ENCODE assay signal across 8 cellular contexts in the genomic region with DNA sequence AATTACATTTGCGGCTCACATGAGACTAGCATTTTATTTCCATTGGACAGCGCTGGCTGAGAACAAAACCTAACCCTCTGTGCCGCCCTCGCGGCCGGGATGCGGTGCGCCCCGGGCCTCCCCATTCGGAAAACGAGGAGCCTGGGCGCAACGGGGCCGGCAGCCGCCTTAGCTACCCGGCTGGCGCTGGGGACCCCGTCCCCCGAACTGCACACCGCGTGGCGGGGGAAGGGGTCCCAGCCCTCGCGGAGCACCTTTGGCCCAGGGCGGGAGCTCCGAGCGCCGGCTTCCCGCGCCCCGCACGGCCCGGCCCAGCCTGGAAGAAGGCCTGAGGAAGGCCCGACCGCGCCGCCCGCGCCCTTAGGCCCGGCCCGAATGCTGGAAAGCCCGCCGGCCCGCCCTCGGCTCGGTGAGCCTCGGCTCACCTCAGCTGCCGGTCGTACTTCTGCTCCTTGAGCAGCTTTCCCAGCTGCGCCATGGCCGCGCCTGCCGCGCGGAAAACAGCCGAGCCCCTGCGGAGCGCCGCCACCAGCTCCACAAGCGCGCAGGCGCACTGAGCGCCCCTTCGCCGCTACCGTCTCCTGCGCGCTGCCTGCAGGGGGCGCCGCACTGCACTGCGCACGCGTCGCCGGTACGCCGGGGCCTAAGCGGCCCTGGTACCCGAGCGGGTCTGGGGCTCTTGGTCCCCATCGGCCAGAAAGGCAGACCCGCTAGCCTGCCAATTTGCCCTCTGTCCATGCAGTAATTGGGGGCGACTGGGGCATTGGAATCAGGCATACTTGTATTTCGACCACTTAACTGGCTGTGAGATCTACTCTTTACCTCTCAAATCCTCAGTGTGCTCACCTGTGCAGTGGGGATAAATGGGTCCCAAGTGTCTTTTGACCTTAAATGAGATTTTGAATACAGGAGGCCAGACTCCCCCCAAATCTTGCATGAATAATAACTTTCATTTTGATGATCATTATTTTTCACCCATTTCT. TPM values are rescaled to one million over a fixed set of nuclear protein-coding genes. Genes with fewer than 3 reads are reported as not detected.
A peak's percentile ranks its signal among the peaks of the same experiment; 100 is the strongest.
DNase-seq lines count a peak whose midpoint lies in the region; ATAC-seq and TF ChIP-seq lines count a peak whose summit lies in the region.

A gene (minus strand): TSS at position 555 of the 983 bp plus-strand sequence. CDS start 77 bp downstream, at position 478.

- peaks cover 12 to 21% of the 10 kb centered on the region in 2 donors for H3K36me3 Mint-ChIP-seq in CD4-positive, alpha-beta memory T cell
- H3K36me3 Mint-ChIP-seq in activated CD8-positive, alpha-beta T cell treated with anti-CD3 and anti-CD28 coated beads for 36 hours (ENCODE audit: low read depth), result peaks cover 23% of the 10 kb centered on the region

- intact Hi-C loops in CD4-positive, alpha-beta memory T cell (cut with micrococcal nuclease), result loop anchor here (1.0 to 2.0 kb wide), 2 partner anchors 42 to 226 kb away; a partner anchor contains a TSS
- intact Hi-C loops in activated CD8-positive, alpha-beta T cell treated with anti-CD3 and anti-CD28 coated beads for 36 hours (cut with micrococcal nuclease), result loop anchor here (5.0 kb wide), 1 partner anchor 37 kb away; no protein-coding TSS in a partner anchor

- H3K27ac ChIP-seq in CD4-positive, alpha-beta memory T cell (ENCODE audit: low read depth, low read length), result peak within 1 kb of the TSS; percentile 68

- H3K36me3 ChIP-seq in CD4-positive, alpha-beta memory T cell (ENCODE audit: insufficient read depth, low read length), result peaks cover 12% of the 10 kb centered on the region

- peaks cover 20 to 34% (median 26%) of the 10 kb centered on the region in 4 donors for H3K4me1 Mint-ChIP-seq in CD4-positive, alpha-beta memory T cell
- H3K4me1 Mint-ChIP-seq in activated CD8-positive, alpha-beta T cell treated with anti-CD3 and anti-CD28 coated beads for 36 hours (ENCODE audit: low read depth), result peaks cover 32% of the 10 kb centered on the region

- ATAC-seq in GM19438 (IDR thresholded peaks at IDR 0.05; ENCODE audit: low read depth, unreplicated experiment), result peak; percentile 82
- ATAC-seq in HG03575 (IDR thresholded peaks at IDR 0.05; ENCODE audit: extremely low read depth, insufficient number of reproducible peaks, low FRiP score, unreplicated experiment), result peak; percentile 59
- ATAC-seq in activated CD8-positive, alpha-beta T cell treated with anti-CD3 and anti-CD28 coated beads for 36 hours, result peak; percentile 98

- DNase-seq in CD4-positive, alpha-beta memory T cell, result peak; percentile 81 to 94 (median 91)
- peak; percentile 93 for DNase-seq in NCI-H82 (lab: John Stamatoyannopoulos, UW)
- peak; percentile 88 for DNase-seq in activated CD8-positive, alpha-beta T cell treated with anti-CD3 and anti-CD28 coated beads for 36 hours
- DNase-seq in effector CD4-positive, alpha-beta T cell, result peak; percentile 83
- peak; percentile 89 to 93 for DNase-seq in lung microvascular endothelial cell (ENCODE audit: low read depth in 2 of 2)
- DNase-seq in stimulated activated CD4-positive, alpha-beta T cell treated with anti-CD3 and anti-CD28 coated beads, TNF-alpha, amount 100 ng/mL, for 48 hours (ENCODE audit: low read depth in 3 of 3), result peak; percentile 75 to 83 (median 79)

- H3K9me3 ChIP-seq in CD4-positive, alpha-beta memory T cell (ENCODE audit: control insufficient read depth in 1 of 2, low read length in 2 of 2), result no peaks in the 10 kb centered on the region

- H3K4me3 Mint-ChIP-seq in CD4-positive, alpha-beta memory T cell, result peak within 1 kb of the TSS; percentile 76 to 84 (median 82)
- peak within 1 kb of the TSS; percentile 73 for H3K4me3 Mint-ChIP-seq in activated CD8-positive, alpha-beta T cell treated with anti-CD3 and anti-CD28 coated beads for 36 hours

- POLR2A ChIA-PET in CD4-positive, alpha-beta memory T cell (lab: Charles Lee; ENCODE audit: partially characterized antibody), result interaction anchor here (0.8 to 2.6 kb wide), 18 partner anchors 9 to 280 kb away, joined by 3 to 18 read pairs (median 4); a partner anchor contains a TSS
- POLR2A ChIA-PET in activated CD8-positive, alpha-beta T cell treated with anti-CD3 and anti-CD28 coated beads for 36 hours (lab: Charles Lee), result interaction anchor here (0.6 to 2.6 kb wide), 15 partner anchors 10 to 423 kb away, joined by 3 to 14 read pairs (median 3); a partner anchor contains a TSS

- TF ChIP-seq CTCF in activated CD8-positive, alpha-beta T cell treated with anti-CD3 and anti-CD28 coated beads for 36 hours (IDR thresholded peaks at IDR 0.05), result peak; percentile 98

- H3K27ac Mint-ChIP-seq in CD4-positive, alpha-beta memory T cell, result peak within 1 kb of the TSS; percentile 38 to 82 (median 68)
- peak within 1 kb of the TSS; percentile 78 for H3K27ac Mint-ChIP-seq in activated CD8-positive, alpha-beta T cell treated with anti-CD3 and anti-CD28 coated beads for 36 hours

- CTCF ChIA-PET in CD4-positive, alpha-beta memory T cell (lab: Charles Lee; ENCODE audit: partially characterized antibody), result interaction anchor here (0.6 to 7.3 kb wide), 46 partner anchors 9 to 424 kb away, joined by 3 to 95 read pairs (median 5); a partner anchor contains a TSS
- CTCF ChIA-PET in activated CD8-positive, alpha-beta T cell treated with anti-CD3 and anti-CD28 coated beads for 36 hours (lab: Charles Lee), result interaction anchor here (0.6 to 11.8 kb wide), 64 partner anchors 9 to 424 kb away, joined by 3 to 214 read pairs (median 4); a partner anchor contains a TSS

- H3K27me3 ChIP-seq in CD4-positive, alpha-beta memory T cell (ENCODE audit: insufficient read depth, low read length), result no peaks in the 10 kb centered on the region

- no peaks in the 10 kb centered on the region for H3K9me3 Mint-ChIP-seq in CD4-positive, alpha-beta memory T cell
- no peaks in the 10 kb centered on the region for H3K9me3 Mint-ChIP-seq in activated CD8-positive, alpha-beta T cell treated with anti-CD3 and anti-CD28 coated beads for 36 hours

- peaks cover 39% of the 10 kb centered on the region for H3K4me1 ChIP-seq in CD4-positive, alpha-beta memory T cell (ENCODE audit: insufficient read depth, low read length)

- peaks cover under 1 to 2% of the 10 kb centered on the region in 2 donors for H3K27me3 Mint-ChIP-seq in CD4-positive, alpha-beta memory T cell
- no peaks in the 10 kb centered on the region for H3K27me3 Mint-ChIP-seq in activated CD8-positive, alpha-beta T cell treated with anti-CD3 and anti-CD28 coated beads for 36 hours

- peak within 1 kb of the TSS; percentile 25 to 64 for H3K4me3 ChIP-seq in CD4-positive, alpha-beta memory T cell (ENCODE audit: low read length in 2 of 2)

RNA-seq across cellular contexts. Expression of the gene that starts here (rescaled TPM):
- total RNA-seq in CD4-positive, alpha-beta memory T cell, result 10 to 100 TPM; 93.8 to 95.3 TPM
- polyA plus RNA-seq in CD4-positive, alpha-beta memory T cell, result 100 to 1,000 TPM in 1 of 2 donors, 10 to 100 TPM in 1; 70.4 to 101 TPM
- 100 to 1,000 TPM; 115 to 123 TPM for total RNA-seq in activated CD8-positive, alpha-beta T cell treated with anti-CD3 and anti-CD28 coated beads for 36 hours
- 32.5 and 44.7 TPM in 2 replicates for total RNA-seq in lung microvascular endothelial cell

Comparison
In these comparisons a context has a peak if more than half of its experiments do, and no peak if none do; other contexts are left out.
1. Peak in every context shown above with its lines: DNase-seq, ATAC-seq, H3K4me3 ChIP-seq and H3K27ac ChIP-seq.